In the genomic region with DNA sequence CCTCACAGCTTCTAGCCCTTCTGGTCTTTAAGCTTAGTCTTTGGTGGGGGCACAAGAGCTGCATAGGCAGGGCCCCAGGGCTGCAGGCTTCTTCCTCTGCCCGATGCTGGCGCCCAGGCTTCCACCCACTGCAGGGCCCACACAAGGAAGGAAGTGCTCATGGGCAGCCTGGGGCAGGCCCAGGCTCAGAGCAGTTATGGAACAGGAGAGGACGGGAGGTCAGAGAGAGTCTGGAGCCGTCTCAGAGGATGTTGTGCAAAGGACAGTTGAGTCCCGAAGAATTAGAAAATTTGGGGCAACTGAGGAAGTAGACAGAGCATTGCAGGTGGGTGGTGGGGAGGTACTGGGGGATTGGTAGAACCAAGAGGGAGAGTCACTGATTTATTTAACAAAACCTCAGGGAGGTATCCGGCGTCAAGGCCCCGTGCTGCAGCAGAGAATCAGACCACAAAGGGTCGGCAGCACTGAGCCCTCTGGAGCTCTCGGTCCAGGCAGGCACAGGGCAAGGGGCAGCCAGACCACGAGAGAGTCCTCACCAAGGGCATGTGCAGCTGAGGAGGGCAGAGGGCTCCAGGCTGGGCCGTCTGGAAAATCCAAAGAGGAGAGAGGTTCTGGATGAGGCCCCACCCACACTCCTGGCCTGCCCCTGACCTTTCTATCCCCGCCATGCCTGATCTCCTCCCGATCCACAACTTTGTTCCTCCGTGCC, we compare ENCODE assay signal across 16 cellular contexts.
"Had no signal": no experiment of that assay in that cellular context is flagged by ENCODE, and none has a peak within 500 bp of the region (broad histone marks: within the 10 kb centered on the region; RNA-seq: fewer than 3 reads in every experiment).

No MANE protein-coding gene starts in this region.

- H3K9me3 Mint-ChIP-seq: activated T-helper 2 cell treated with anti-CD3 and anti-CD28 coated beads, Interferon-gamma antibody, Interleukin-2, Interleukin-4, amounts not matched to agents 10 μg/mL and 5 μg/mL and 100 μg/mL, durations not matched to agents 14 hours and 24 hours and 36 hours; natural killer cell treated with Interleukin-12 subunit alpha and Interleukin-12 subunit beta and Interleukin-15 and Interleukin-18, amount 100 ng/mL, for 72 hours had no signal

- ATAC-seq: gastrocnemius medialis, psoas muscle had no signal

- H3K36me3 Mint-ChIP-seq: natural killer cell treated with Interleukin-12 subunit alpha and Interleukin-12 subunit beta and Interleukin-15 and Interleukin-18, amount 100 ng/mL, for 72 hours had no signal

- H3K4me3 Mint-ChIP-seq: natural killer cell treated with Interleukin-12 subunit alpha and Interleukin-12 subunit beta and Interleukin-15 and Interleukin-18, amount 100 ng/mL, for 72 hours had no signal

- H3K4me3 ChIP-seq: cardiac muscle cell, dorsolateral prefrontal cortex, gastrocnemius medialis, heart left ventricle, psoas muscle, thoracic aorta had no signal

- DNase-seq: activated CD4-positive, alpha-beta T cell treated with anti-CD3 and anti-CD28 coated beads for 1 hour; activated CD4-positive, alpha-beta T cell treated with anti-CD3 and anti-CD28 coated beads, Interleukin-2, amount 50 U/mL, for 4 hours; activated naive CD4-positive, alpha-beta T cell treated with anti-CD3 and anti-CD28 coated beads, Interleukin-2, amount 50 U/mL, for 16 hours; erythroblast; gastrocnemius medialis; heart left ventricle; mesenchymal stem cell; occipital lobe; psoas muscle; stimulated activated CD4-positive, alpha-beta T cell treated with anti-CD3 and anti-CD28 coated beads, Interleukin-12 subunit alpha, Interleukin-12 subunit beta, amount 100 ng/mL, for 4 hours; stimulated activated CD4-positive, alpha-beta T cell treated with anti-CD3 and anti-CD28 coated beads, Interleukin-2, amount 100 ng/mL, for 24 hours had no signal

- H3K27me3 ChIP-seq: gastrocnemius medialis had no signal

- H3K36me3 ChIP-seq: cardiac muscle cell, gastrocnemius medialis, heart left ventricle, thoracic aorta had no signal

- H3K4me1 ChIP-seq: gastrocnemius medialis, heart left ventricle, psoas muscle had no signal

- H3K9me3 ChIP-seq: gastrocnemius medialis, psoas muscle, thoracic aorta had no signal

- H3K27ac ChIP-seq: cardiac muscle cell, dorsolateral prefrontal cortex, gastrocnemius medialis, heart left ventricle, psoas muscle had no signal

- H3K27ac Mint-ChIP-seq: activated T-helper 2 cell treated with anti-CD3 and anti-CD28 coated beads, Interferon-gamma antibody, Interleukin-2, Interleukin-4, amounts not matched to agents 10 μg/mL and 5 μg/mL and 100 μg/mL, durations not matched to agents 14 hours and 24 hours and 36 hours; natural killer cell treated with Interleukin-12 subunit alpha and Interleukin-12 subunit beta and Interleukin-15 and Interleukin-18, amount 100 ng/mL, for 72 hours had no signal
